ENCODE assay signal across 18 cellular contexts in genomic region chr5:7970816-7971215, GRCh38.
A peak's percentile ranks its signal among the peaks of the same experiment; 100 is the strongest.
DNase-seq lines count a peak whose midpoint lies in the region; ATAC-seq and TF ChIP-seq lines count a peak whose summit lies in the region.
"Had no signal": no experiment of that assay in that cellular context is flagged by ENCODE, and none has a peak within 500 bp of the region (broad histone marks: within the 10 kb centered on the region; RNA-seq: fewer than 3 reads in every experiment).

No MANE protein-coding gene starts in this region.

- DNase-seq in OCI-M2 (lab: John Stamatoyannopoulos, UW; ENCODE audit: unreplicated experiment) (no peak), pons (ENCODE audit: low spot score) (no peak), PC-3 (no peak)
- DNase-seq: activated naive CD8-positive, alpha-beta T cell treated with anti-CD3 and anti-CD28 coated beads for 36 hours; DMS79; heart left ventricle; naive thymus-derived CD8-positive, alpha-beta T cell; NCI-H1436 treated with DMSO at 0.1 percent for 48 hours; NCI-H526; retina; SHP77; stimulated activated CD4-positive, alpha-beta T cell treated with anti-CD3 and anti-CD28 coated beads, Interleukin-4, amount 100 ng/mL, for 4 hours; stimulated activated naive CD8-positive, alpha-beta T cell treated with anti-CD3 and anti-CD28 coated beads, Interleukin-15, Interleukin-2, amounts not matched to agents 100 U/mL and 50 U/mL, for 24 hours had no signal

- no peaks in the 10 kb centered on the region for H4K20me1 ChIP-seq in PC-3 (ENCODE audit: low read length)

- H3K27ac ChIP-seq in PC-3 (ENCODE audit: low read length) = no peak overlapping the region
- H3K27ac ChIP-seq: heart left ventricle had no signal

- H3K27me3 ChIP-seq in PC-3 (ENCODE audit: low read length) = peaks cover 39% of the 10 kb centered on the region
- H3K27me3 ChIP-seq: heart left ventricle had no signal

- no peaks in the 10 kb centered on the region for H3F3A ChIP-seq in PC-3 (ENCODE audit: low read length, unreplicated experiment)

- CTCF ChIA-PET in PC-3 (lab: Charles Lee) = no interaction called here

- H3K9me2 ChIP-seq in PC-3 (replicated peaks; ENCODE audit: low read length) = no peaks in the 10 kb centered on the region

- H3K4me2 ChIP-seq in PC-3 (ENCODE audit: low read length) = no peak overlapping the region

- TF ChIP-seq CTCF in PC-3 (conservative IDR thresholded peaks at IDR 0.05; ENCODE audit: low read depth, low read length) = no peak

- BruUV-seq in PC-3 (replicated peaks; lab: Mats Ljungman, UMichigan) = no TSS peak

- no peak overlapping the region for H3K4me3 ChIP-seq in PC-3 (ENCODE audit: low read length)
- H3K4me3 ChIP-seq: heart left ventricle had no signal

- no peaks in the 10 kb centered on the region for H3K36me3 ChIP-seq in PC-3 (ENCODE audit: low read depth, low read length)
- H3K36me3 ChIP-seq: heart left ventricle had no signal

- no peaks in the 10 kb centered on the region for H3K4me1 ChIP-seq in PC-3 (ENCODE audit: insufficient read depth, low read length)
- H3K4me1 ChIP-seq: heart left ventricle had no signal

- intact Hi-C loops in PC-3 (cut with micrococcal nuclease) = no loop called here

- no peak for TF ChIP-seq POLR2A in GM18505 (IDR thresholded peaks at IDR 0.05; ENCODE audit: borderline replicate concordance, extremely low read depth, insufficient read depth, insufficient read length)

- ATAC-seq in GM18505 (IDR thresholded peaks at IDR 0.05; ENCODE audit: unreplicated experiment) (peak; percentile 81), GM21515 (IDR thresholded peaks at IDR 0.05; ENCODE audit: unreplicated experiment) (peak; percentile 77), HG02981 (IDR thresholded peaks at IDR 0.05; ENCODE audit: unreplicated experiment) (peak; percentile 65), HG03575 (IDR thresholded peaks at IDR 0.05; ENCODE audit: extremely low read depth, insufficient number of reproducible peaks, low FRiP score, unreplicated experiment) (peak; percentile 88), PC-3 (no peak), GM19452 (IDR thresholded peaks at IDR 0.05; ENCODE audit: unreplicated experiment) (no peak)
- ATAC-seq: heart left ventricle; naive thymus-derived CD8-positive, alpha-beta T cell; stimulated activated naive CD8-positive, alpha-beta T cell treated with anti-CD3 and anti-CD28 coated beads, Interleukin-15, Interleukin-2, amounts not matched to agents 100 U/mL and 50 U/mL, for 24 hours had no signal

- H3K9me3 ChIP-seq in PC-3 (ENCODE audit: low read length) = no peaks in the 10 kb centered on the region

- no peak overlapping the region for H3K9ac ChIP-seq in PC-3 (ENCODE audit: low read length)

- no peaks in the 10 kb centered on the region for H3K79me2 ChIP-seq in PC-3 (ENCODE audit: low read length)

- H2AFZ ChIP-seq in PC-3 (ENCODE audit: low read length) = no peak overlapping the region

- POLR2A ChIA-PET in PC-3 (lab: Charles Lee; ENCODE audit: unreplicated experiment) = no interaction called here

Comparison
In these comparisons a context has a peak if more than half of its experiments do, and no peak if none do; other contexts are left out.
1. ATAC-seq: peak in GM18505 (single experiment), GM21515 (single experiment), HG02981 (single experiment) and HG03575 (single experiment); none in PC-3 (single experiment) and GM19452 (single experiment).